Comparison of ENCODE assay signal across 8 cellular contexts in the genomic region with DNA sequence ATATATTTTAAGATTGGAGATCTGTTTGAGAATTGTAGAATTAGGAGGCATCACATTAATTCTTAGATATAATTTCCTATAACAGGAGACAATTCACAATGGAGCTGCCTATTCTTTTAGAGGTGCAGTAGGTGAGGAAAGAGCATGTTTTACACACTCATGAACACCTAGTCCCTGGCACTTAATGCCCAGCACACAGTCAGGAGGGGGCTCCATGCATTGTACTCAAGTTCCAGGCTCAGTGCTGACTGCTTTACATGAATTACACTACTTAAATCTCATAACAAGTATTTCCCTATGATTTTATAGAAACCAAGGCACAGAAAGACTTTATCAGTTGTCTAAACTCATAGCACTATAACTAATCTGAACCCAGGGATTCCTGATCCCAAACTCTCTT. TPM values are rescaled to one million over a fixed set of nuclear protein-coding genes. Genes with fewer than 3 reads are reported as not detected.
DNase-seq lines count a peak whose midpoint lies in the region; ATAC-seq and TF ChIP-seq lines count a peak whose summit lies in the region.

No MANE protein-coding gene starts in this region.

- H3K4me3 ChIP-seq in GM06990 (replicated peaks; ENCODE audit: low read depth, low read length): peak overlapping the region; percentile 3
- H3K4me3 ChIP-seq in Karpas-422 (ENCODE audit: low read length): peak overlapping the region; percentile 59; the same call in 1 of the 2 replicates
- peak overlapping the region; percentile 32 for H3K4me3 ChIP-seq in rectal smooth muscle tissue (ENCODE audit: low read length)
- no peak overlapping the region for H3K4me3 ChIP-seq in H7 (ENCODE audit: insufficient read depth, low read depth, low read length)

- H3K4me1 ChIP-seq in Karpas-422 (ENCODE audit: low read length) (peaks cover 10% of the 10 kb centered on the region), rectal smooth muscle tissue (ENCODE audit: control insufficient read depth, insufficient read depth, low read length) (peaks cover 3% of the 10 kb centered on the region)

- H3K36me3 ChIP-seq in GM06990 (ENCODE audit: control insufficient read depth, insufficient read depth, low read length): no peaks in the 10 kb centered on the region
- no peaks in the 10 kb centered on the region for H3K36me3 ChIP-seq in Karpas-422 (ENCODE audit: insufficient read depth, low read length)
- peaks cover 5% of the 10 kb centered on the region for H3K36me3 ChIP-seq in rectal smooth muscle tissue (ENCODE audit: control insufficient read depth, insufficient read depth, low read length)
- H3K36me3 ChIP-seq in H7 (replicated peaks; ENCODE audit: control insufficient read depth, insufficient read depth, low read length): no peaks in the 10 kb centered on the region

- H3K27me3 ChIP-seq in GM06990 (replicated peaks; ENCODE audit: control insufficient read depth, insufficient read depth, low read length): no peaks in the 10 kb centered on the region
- no peaks in the 10 kb centered on the region for H3K27me3 ChIP-seq in Karpas-422 (ENCODE audit: low read length)
- no peaks in the 10 kb centered on the region for H3K27me3 ChIP-seq in rectal smooth muscle tissue (ENCODE audit: control insufficient read depth, insufficient read depth, low read length)
- H3K27me3 ChIP-seq in H7 (ENCODE audit: control insufficient read depth, insufficient read depth, low read length): no peaks in the 10 kb centered on the region

- no peak for ATAC-seq in HG02885 (IDR thresholded peaks at IDR 0.05; ENCODE audit: poor library complexity, unreplicated experiment)

- intact Hi-C loops in dendritic cell treated with granulocyte-macrophage colony-stimulating factor and Interleukin-4, amounts not matched to agents 40 ng/mL and 50 ng/mL, for 4 days (cut with micrococcal nuclease): no loop called here

- H3K4me2 ChIP-seq in Karpas-422 (ENCODE audit: low read depth, low read length, poor library complexity, severe bottlenecking): peak overlapping the region; percentile 48

- H3K9me3 Mint-ChIP-seq in dendritic cell treated with granulocyte-macrophage colony-stimulating factor and Interleukin-4, amounts not matched to agents 40 ng/mL and 50 ng/mL, for 4 days: peaks cover 5% of the 10 kb centered on the region

- H3K4me1 Mint-ChIP-seq in dendritic cell treated with granulocyte-macrophage colony-stimulating factor and Interleukin-4, amounts not matched to agents 40 ng/mL and 50 ng/mL, for 4 days (ENCODE audit: low read depth): peaks cover 19% of the 10 kb centered on the region

- H3K27ac ChIP-seq in Karpas-422 (ENCODE audit: low read length): no peak overlapping the region
- H3K27ac ChIP-seq in rectal smooth muscle tissue (ENCODE audit: low read depth, low read length): peak overlapping the region; percentile 86

- no peak for DNase-seq in GM06990 (ENCODE audit: extremely low read depth, insufficient read length)
- DNase-seq in Karpas-422: no peak
- no peak for DNase-seq in GM13976 (ENCODE audit: low spot score)
- no peak for DNase-seq in H7
- no peak for DNase-seq in stimulated activated naive CD4-positive, alpha-beta T cell (lab: John Stamatoyannopoulos, UW)

- H3K36me3 Mint-ChIP-seq in dendritic cell treated with granulocyte-macrophage colony-stimulating factor and Interleukin-4, amounts not matched to agents 40 ng/mL and 50 ng/mL, for 4 days (ENCODE audit: low read depth): peaks cover 24% of the 10 kb centered on the region

- no peaks in the 10 kb centered on the region for H3K9me2 ChIP-seq in Karpas-422 (replicated peaks; ENCODE audit: insufficient read depth, low read length)

- H3K9ac ChIP-seq in Karpas-422 (ENCODE audit: low read length): no peak overlapping the region
- no peak overlapping the region for H3K9ac ChIP-seq in rectal smooth muscle tissue (ENCODE audit: low read length)

- peak overlapping the region; percentile 67 for H3K27ac Mint-ChIP-seq in dendritic cell treated with granulocyte-macrophage colony-stimulating factor and Interleukin-4, amounts not matched to agents 40 ng/mL and 50 ng/mL, for 4 days

- no peaks in the 10 kb centered on the region for H3K79me2 ChIP-seq in Karpas-422 (ENCODE audit: low read length)

- H4K20me1 ChIP-seq in Karpas-422 (ENCODE audit: insufficient read depth, low read depth, low read length): no peaks in the 10 kb centered on the region

- in situ Hi-C loops in GM13976 (cut with MboI; ENCODE audit: low sequenced_read_pairs, unreplicated experiment): no loop called here

- no peaks in the 10 kb centered on the region for H3K9me3 ChIP-seq in Karpas-422 (ENCODE audit: low read length)

- no peaks in the 10 kb centered on the region for H3K27me3 Mint-ChIP-seq in dendritic cell treated with granulocyte-macrophage colony-stimulating factor and Interleukin-4, amounts not matched to agents 40 ng/mL and 50 ng/mL, for 4 days

- TF ChIP-seq CTCF in GM06990 (IDR thresholded peaks at IDR 0.05; ENCODE audit: insufficient read depth, low read length, poor library complexity, severe bottlenecking): no peak
- TF ChIP-seq CTCF in GM13976 (IDR thresholded peaks at IDR 0.05; ENCODE audit: borderline replicate concordance, control extremely low read depth, extremely low read depth, insufficient read depth, missing control alignments): no peak

- H2AFZ ChIP-seq in Karpas-422 (ENCODE audit: low read length): peak overlapping the region; percentile 90

- peak overlapping the region; percentile 84 for H3K4me3 Mint-ChIP-seq in dendritic cell treated with granulocyte-macrophage colony-stimulating factor and Interleukin-4, amounts not matched to agents 40 ng/mL and 50 ng/mL, for 4 days

RNA-seq across cellular contexts. Expression of gene GBP3, which starts 0.4 kb away (rescaled TPM):
- 2.7 and 3.2 TPM in 2 replicates for total RNA-seq in Karpas-422 (2014; rRNA removed; shearing (Covaris generic); ENCODE audit: low replicate concordance)
- total RNA-seq in H7 (2014; rRNA removed; shearing (Covaris generic)): not detected in 2 replicates

RNA-seq across cellular contexts. Expression of gene KYAT3, which starts 30.6 kb away (rescaled TPM):
- 19.1 and 36.0 TPM in 2 replicates for total RNA-seq in Karpas-422 (2014; rRNA removed; shearing (Covaris generic); ENCODE audit: low replicate concordance)
- 33.7 and 45.9 TPM in 2 replicates for total RNA-seq in H7 (2014; rRNA removed; shearing (Covaris generic))

RNA-seq across cellular contexts. Expression of gene RBMXL1, which starts 30.6 kb away (rescaled TPM):
- total RNA-seq in Karpas-422 (2014; rRNA removed; shearing (Covaris generic); ENCODE audit: low replicate concordance): 10.3 and 10.6 TPM in 2 replicates
- total RNA-seq in H7 (2014; rRNA removed; shearing (Covaris generic)): 10.7 and 12.2 TPM in 2 replicates

RNA-seq across cellular contexts. Expression of gene GBP1, which starts 42.0 kb away (rescaled TPM):
- total RNA-seq in Karpas-422 (2014; rRNA removed; shearing (Covaris generic); ENCODE audit: low replicate concordance): 0.29 and 0.34 TPM in 2 replicates
- total RNA-seq in H7 (2014; rRNA removed; shearing (Covaris generic)): not detected in 2 replicates
